In genomic region chr20:48599748-48600469, GRCh38 we compare ENCODE assay signal across 20 cellular contexts.
"Had no signal": no experiment of that assay in that cellular context is flagged by ENCODE, and none has a peak within 500 bp of the region (broad histone marks: within the 10 kb centered on the region; RNA-seq: fewer than 3 reads in every experiment).

No MANE protein-coding gene starts in this region.

- H3K27ac ChIP-seq: ascending aorta, brain microvascular endothelial cell, coronary artery, esophagus squamous epithelium, gastrocnemius medialis, tibial artery, uterus had no signal

- H3K36me3 ChIP-seq: ascending aorta, brain microvascular endothelial cell, esophagus squamous epithelium, gastrocnemius medialis, tibial artery, uterus had no signal

- H3K9me3 ChIP-seq: ascending aorta, esophagus squamous epithelium, gastrocnemius medialis, tibial artery, uterus had no signal

- ATAC-seq: activated naive CD4-positive, alpha-beta T cell treated with anti-CD3 and anti-CD28 coated beads, Interleukin-2, amount 50 U/mL, for 72 hours; activated T-cell treated with anti-CD3 and anti-CD28 coated beads, Interleukin-2, amount 50 U/mL, for 4 hours; gastrocnemius medialis; stimulated activated effector memory CD8-positive, alpha-beta T cell treated with anti-CD3 and anti-CD28 coated beads, Interleukin-12 subunit alpha, Interleukin-12 subunit beta, amount 100 ng/mL, for 72 hours; stimulated activated naive CD8-positive, alpha-beta T cell treated with anti-CD3 and anti-CD28 coated beads, Interleukin-15, amount 100 ng/mL, for 72 hours had no signal

- H3K27me3 ChIP-seq: ascending aorta, brain microvascular endothelial cell, uterus had no signal

- H3K4me3 ChIP-seq: ascending aorta, coronary artery, esophagus squamous epithelium, gastrocnemius medialis, tibial artery, uterus had no signal

- H3K4me1 ChIP-seq: ascending aorta, esophagus squamous epithelium, gastrocnemius medialis, tibial artery, uterus had no signal

- DNase-seq: activated CD4-positive, alpha-beta T cell treated with anti-CD3 and anti-CD28 coated beads for 4 hours; activated CD4-positive, alpha-beta T cell treated with anti-CD3 and anti-CD28 coated beads, Interleukin-2, amount 50 U/mL, for 48 hours; activated CD8-positive, alpha-beta memory T cell treated with anti-CD3 and anti-CD28 coated beads, Interleukin-2, amount 50 U/mL, for 48 hours; activated T-cell treated with anti-CD3 and anti-CD28 coated beads, Interleukin-2, amount 50 U/mL, for 4 hours; brain microvascular endothelial cell; endodermal cell; esophagus squamous epithelium; gastrocnemius medialis; hypothalamus; naive B cell; stimulated activated CD4-positive, alpha-beta T cell treated with anti-CD3 and anti-CD28 coated beads, Interleukin-1b, Interleukin-23, amount 100 ng/mL, for 48 hours; stimulated activated naive CD8-positive, alpha-beta T cell treated with anti-CD3 and anti-CD28 coated beads, Interleukin-15, amount 100 ng/mL, for 72 hours; T-helper 1 cell; T-helper 9 cell; uterus had no signal
